ENCODE assay signal across 8 cellular contexts in genomic region chr19:42184401-42184861, GRCh38. TPM values are rescaled to one million over a fixed set of nuclear protein-coding genes. Genes with fewer than 3 reads are reported as not detected.
A peak's percentile ranks its signal among the peaks of the same experiment; 100 is the strongest.
DNase-seq lines count a peak whose midpoint lies in the region; ATAC-seq and TF ChIP-seq lines count a peak whose summit lies in the region.

No MANE protein-coding gene starts in this region.

- intact Hi-C loops in CD8-positive, alpha-beta T cell (cut with DNase I, micrococcal nuclease) = loop anchor here (1.0 kb wide), 3 partner anchors 33 to 76 kb away; partner anchors contain the start of gene DEDD2 (in 1 of the 2)
- intact Hi-C loops in natural killer cell (cut with micrococcal nuclease) = loop anchor here (1.0 to 2.0 kb wide), 3 partner anchors 14 to 76 kb away; no protein-coding TSS in a partner anchor

- H3K9me3 ChIP-seq in CD8-positive, alpha-beta T cell (ENCODE audit: low read length) = no peaks in the 10 kb centered on the region
- no peaks in the 10 kb centered on the region for H3K9me3 ChIP-seq in NT2/D1 (ENCODE audit: insufficient read depth, low read length)

- H3K27ac ChIP-seq in CD8-positive, alpha-beta T cell (ENCODE audit: low read depth, low read length) = no peak overlapping the region

- H3K27me3 Mint-ChIP-seq in CD8-positive, alpha-beta T cell (ENCODE audit: low read depth) = peaks cover 4% of the 10 kb centered on the region
- peaks cover 0 to 3% of the 10 kb centered on the region in 2 donors for H3K27me3 Mint-ChIP-seq in natural killer cell (ENCODE audit: low read depth in 2 of 2)

- H3K4me1 Mint-ChIP-seq in CD8-positive, alpha-beta T cell (ENCODE audit: low read depth) = peaks cover 41% of the 10 kb centered on the region
- H3K4me1 Mint-ChIP-seq in natural killer cell = peaks cover 46 to 48% of the 10 kb centered on the region in 2 donors

- ATAC-seq in CD8-positive, alpha-beta T cell = peak; percentile 67
- ATAC-seq in natural killer cell (peak; percentile 77 to 79 (median 79)), HG03520 (IDR thresholded peaks at IDR 0.05; ENCODE audit: unreplicated experiment) (no peak)

- no peak overlapping the region for H3K4me3 Mint-ChIP-seq in CD8-positive, alpha-beta T cell
- H3K4me3 Mint-ChIP-seq in natural killer cell = peak overlapping the region; percentile 72

- no peak overlapping the region for H3K4me3 ChIP-seq in CD8-positive, alpha-beta T cell (ENCODE audit: low read depth, low read length)
- H3K4me3 ChIP-seq in NT2/D1 (ENCODE audit: insufficient read length, low read depth) = no peak overlapping the region

- peaks cover 20% of the 10 kb centered on the region for H3K4me1 ChIP-seq in CD8-positive, alpha-beta T cell (ENCODE audit: insufficient read depth, low read length)
- H3K4me1 ChIP-seq in NT2/D1 (ENCODE audit: insufficient read depth, insufficient read length) = no peaks in the 10 kb centered on the region

- no peak overlapping the region for H3K27ac Mint-ChIP-seq in CD8-positive, alpha-beta T cell
- peak overlapping the region; percentile 45 to 75 for H3K27ac Mint-ChIP-seq in natural killer cell

- TF ChIP-seq POLR2A in erythroblast (IDR thresholded peaks at IDR 0.05; ENCODE audit: low read length) = no peak

- H3K9ac ChIP-seq in NT2/D1 (ENCODE audit: insufficient read length, low read depth) = no peak overlapping the region

- no peaks in the 10 kb centered on the region for H3K27me3 ChIP-seq in CD8-positive, alpha-beta T cell (ENCODE audit: insufficient read depth, low read length)
- H3K27me3 ChIP-seq in NT2/D1 (ENCODE audit: insufficient read depth, insufficient read length) = peaks cover 30% of the 10 kb centered on the region

- no peaks in the 10 kb centered on the region for H3K9me3 Mint-ChIP-seq in CD8-positive, alpha-beta T cell
- no peaks in the 10 kb centered on the region for H3K9me3 Mint-ChIP-seq in natural killer cell

- POLR2A ChIA-PET in CD8-positive, alpha-beta T cell (lab: Charles Lee) = interaction anchor here (0.6 to 2.2 kb wide), 3 partner anchors 14 to 120 kb away, joined by 3 to 7 read pairs (median 4); no protein-coding TSS in a partner anchor

- H3K36me3 Mint-ChIP-seq in CD8-positive, alpha-beta T cell = no peaks in the 10 kb centered on the region
- no peaks in the 10 kb centered on the region for H3K36me3 Mint-ChIP-seq in natural killer cell

- peak; percentile 35 to 83 (median 66) for DNase-seq in CD8-positive, alpha-beta T cell
- DNase-seq in HS-5 (ENCODE audit: low read depth) (peak; percentile 71), NT2/D1 (ENCODE audit: low read depth, low spot score) (peak; percentile 66), activated T-cell treated with anti-CD3 and anti-CD28 coated beads for 24 hours (ENCODE audit: low read depth) (peak; percentile 63), erythroblast (lab: John Stamatoyannopoulos, UW) (peak; percentile 76 to 85), natural killer cell (peak; percentile 64)
- DNase-seq in stimulated activated naive CD4-positive, alpha-beta T cell (lab: John Stamatoyannopoulos, UW) = peak; percentile 24 to 56 (median 44)

- peak; percentile 81 for TF ChIP-seq CTCF in CD8-positive, alpha-beta T cell (IDR thresholded peaks at IDR 0.05)
- TF ChIP-seq CTCF in natural killer cell (IDR thresholded peaks at IDR 0.05) = peak; percentile 87

- CTCF ChIA-PET in CD8-positive, alpha-beta T cell (lab: Charles Lee) = interaction anchor here (0.6 to 6.6 kb wide), 21 partner anchors 9 to 100 kb away, joined by 3 to 79 read pairs (median 4); partner anchors contain the start of genes POU2F2 and ZNF526

- H3K36me3 ChIP-seq in CD8-positive, alpha-beta T cell (ENCODE audit: insufficient read depth, low read length) = no peaks in the 10 kb centered on the region
- H3K36me3 ChIP-seq in NT2/D1 (ENCODE audit: insufficient read depth, insufficient read length, low read length) = no peaks in the 10 kb centered on the region

RNA-seq across cellular contexts. Expression of gene DEDD2, which starts 33.0 kb away (rescaled TPM):
- total RNA-seq in CD8-positive, alpha-beta T cell = 100 to 1,000 TPM; 112 to 115 TPM
- total RNA-seq in natural killer cell = 100 to 1,000 TPM in 1 of 3 donors, 10 to 100 TPM in 2; 83.2 to 110 (median 83.7) TPM

RNA-seq across cellular contexts. Expression of gene ZNF526, which starts 35.7 kb away (rescaled TPM):
- total RNA-seq in CD8-positive, alpha-beta T cell = 1 to 10 TPM; 8.7 to 9.4 TPM
- 10 to 100 TPM in 2 of 3 donors, 1 to 10 TPM in 1; 8.8 to 10.6 (median 10.2) TPM for total RNA-seq in natural killer cell

RNA-seq across cellular contexts. Expression of gene POU2F2, which starts 52.2 kb away (rescaled TPM):
- 10 to 100 TPM; 14.6 to 17.0 TPM for total RNA-seq in CD8-positive, alpha-beta T cell
- total RNA-seq in natural killer cell = 10 to 100 TPM; 27.3 to 40.8 (median 29.3) TPM

RNA-seq across cellular contexts. Expression of gene GSK3A, which starts 58.0 kb away (rescaled TPM):
- 10 to 100 TPM; 15.1 to 15.2 TPM for total RNA-seq in CD8-positive, alpha-beta T cell
- 10 to 100 TPM; 42.5 to 52.1 (median 44.1) TPM for total RNA-seq in natural killer cell
